9 cellular contexts compared by ENCODE assay signal in genomic region chr3:111616417-111617105, GRCh38. TPM values are rescaled to one million over a fixed set of nuclear protein-coding genes. Genes with fewer than 3 reads are reported as not detected.
DNase-seq lines count a peak whose midpoint lies in the region; ATAC-seq and TF ChIP-seq lines count a peak whose summit lies in the region.
"Had no signal": no experiment of that assay in that cellular context is flagged by ENCODE, and none has a peak within 500 bp of the region (broad histone marks: within the 10 kb centered on the region; RNA-seq: fewer than 3 reads in every experiment).

No MANE protein-coding gene starts in this region.

- TF ChIP-seq CTCF in right atrium auricular region (IDR thresholded peaks at IDR 0.05): no peak

- no peak overlapping the region for H3K4me3 ChIP-seq in right atrium auricular region
- H3K4me3 ChIP-seq: pancreas had no signal

- peak in 4 of 5 experiments; percentile 34 to 93 (median 68) for DNase-seq in T-helper 2 cell
- peak; percentile 79 for DNase-seq in central memory CD4-positive, alpha-beta T cell
- peak; percentile 78 for DNase-seq in stimulated activated CD8-positive, alpha-beta memory T cell treated with anti-CD3 and anti-CD28 coated beads, Interleukin-4, amount 100 ng/mL, for 48 hours
- no peak for DNase-seq in right atrium auricular region (ENCODE audit: low spot score)
- DNase-seq in HK-2 (ENCODE audit: unreplicated experiment): no peak
- DNase-seq in NCI-H1694 treated with DMSO at 0.1 percent for 48 hours (lab: John Stamatoyannopoulos, UW): no peak

- H3K36me3 ChIP-seq in right atrium auricular region: no peaks in the 10 kb centered on the region
- H3K36me3 ChIP-seq: pancreas had no signal

- H3K4me1 ChIP-seq in right atrium auricular region: no peaks in the 10 kb centered on the region
- H3K4me1 ChIP-seq: pancreas had no signal

- no peaks in the 10 kb centered on the region for H3K9me3 ChIP-seq in right atrium auricular region
- H3K9me3 ChIP-seq: pancreas had no signal

- no peak overlapping the region for H3K27ac ChIP-seq in right atrium auricular region
- H3K27ac ChIP-seq: pancreas had no signal

- ATAC-seq in GM18861 (IDR thresholded peaks at IDR 0.05; ENCODE audit: unreplicated experiment): peak; percentile 90
- peak; percentile 88 for ATAC-seq in HG02943 (IDR thresholded peaks at IDR 0.05; ENCODE audit: low read depth, unreplicated experiment)
- ATAC-seq: pancreas had no signal

- H3K27me3 ChIP-seq in right atrium auricular region: no peaks in the 10 kb centered on the region
- H3K27me3 ChIP-seq: pancreas had no signal

RNA-seq across cellular contexts. Expression of gene ZBED2, which starts 21.4 kb away (rescaled TPM):
- under 1 TPM in 1 of 2 donors, not detected in 1; 0.47 TPM for total RNA-seq in right atrium auricular region

RNA-seq across cellular contexts. Expression of gene PLCXD2, which starts 57.9 kb away (rescaled TPM):
- under 1 TPM; 0.19 to 0.43 TPM for total RNA-seq in right atrium auricular region

Comparison
In these comparisons a context has a peak if more than half of its experiments do, and no peak if none do; other contexts are left out.
1. DNase-seq: peak in T-helper 2 cell (4 of 5), central memory CD4-positive, alpha-beta T cell (single experiment) and stimulated activated CD8-positive, alpha-beta memory T cell treated with anti-CD3 and anti-CD28 coated beads, Interleukin-4, amount 100 ng/mL, for 48 hours (single experiment); none in right atrium auricular region (single experiment), HK-2 (single experiment) and NCI-H1694 treated with DMSO at 0.1 percent for 48 hours (single experiment).